ENCODE assay signal across 29 cellular contexts in the genomic region with DNA sequence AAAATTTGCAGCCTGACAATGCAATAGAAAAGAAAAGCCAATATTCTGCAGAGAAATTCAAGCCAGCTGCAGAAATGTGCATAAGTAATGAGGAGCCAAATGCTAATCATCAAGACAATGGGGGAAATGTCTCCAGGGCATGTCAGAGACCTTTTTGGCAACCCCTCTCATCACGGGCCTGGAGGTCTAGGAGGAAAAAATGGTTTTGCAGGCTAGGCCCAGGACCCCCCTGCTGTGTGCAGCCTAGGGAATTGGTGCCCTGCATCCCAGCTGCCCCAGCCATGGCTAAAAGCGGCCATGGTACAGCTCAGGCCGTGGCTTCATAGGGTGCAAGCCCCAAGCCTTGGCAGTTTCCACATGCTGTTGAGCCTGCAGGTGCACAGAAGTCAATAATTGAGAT.
"Had no signal": no experiment of that assay in that cellular context is flagged by ENCODE, and none has a peak within 500 bp of the region (broad histone marks: within the 10 kb centered on the region; RNA-seq: fewer than 3 reads in every experiment).

No MANE protein-coding gene starts in this region.

- H3K9me3 ChIP-seq: testis, thoracic aorta, thyroid gland, uterus, vagina had no signal

- H3K4me3 Mint-ChIP-seq: stimulated activated effector memory CD8-positive, alpha-beta T cell treated with anti-CD3 and anti-CD28 coated beads, Interleukin-12 subunit alpha, Interleukin-12 subunit beta, amount 100 ng/mL, for 72 hours; stimulated activated memory B cell treated with anti-CD40 and anti-IgM and Interleukin-4, amounts not matched to agents 10 μg/mL and 1 μg/mL and 100 μg/mL, for 72 hours; stimulated activated naive B cell treated with anti-CD40 and anti-IgM and Interleukin-4, amounts not matched to agents 10 μg/mL and 1 μg/mL and 100 μg/mL, for 72 hours; stimulated activated naive CD8-positive, alpha-beta T cell treated with anti-CD3 and anti-CD28 coated beads, Interleukin-15, amount 100 ng/mL, for 72 hours; stimulated activated naive CD8-positive, alpha-beta T cell treated with anti-CD3 and anti-CD28 coated beads, Interleukin-15, Interleukin-2, amounts not matched to agents 100 ng/mL and 50 ng/mL, for 24 hours; type B pancreatic cell had no signal

- H3K36me3 ChIP-seq: stomach, suprapubic skin, thoracic aorta, thyroid gland, tibial artery, tibial nerve, transverse colon, upper lobe of left lung, upper lobe of right lung, uterus, vagina had no signal

- H3K4me1 ChIP-seq: stomach, suprapubic skin, testis, thyroid gland, tibial nerve, transverse colon, upper lobe of left lung, upper lobe of right lung, uterus, vagina had no signal

- FAIRE-seq: urothelium cell line had no signal

- H3K27me3 ChIP-seq: stomach, suprapubic skin, testis, thyroid gland, tibial artery, tibial nerve, transverse colon, upper lobe of left lung, upper lobe of right lung, uterus, vagina had no signal

- DNase-seq: stimulated activated CD4-positive, alpha-beta T cell treated with anti-CD3 and anti-CD28 coated beads, Interleukin-2, amount 100 ng/mL, for 48 hours; stimulated activated CD4-positive, alpha-beta T cell treated with anti-CD3 and anti-CD28 coated beads, Interleukin-4, amount 100 ng/mL, for 1 hour; stimulated activated CD4-positive, alpha-beta T cell treated with anti-CD3 and anti-CD28 coated beads, Interleukin-4, amount 100 ng/mL, for 24 hours; stimulated activated CD4-positive, alpha-beta T cell treated with anti-CD3 and anti-CD28 coated beads, Interleukin-4, amount 100 ng/mL, for 4 hours; stimulated activated CD8-positive, alpha-beta memory T cell treated with anti-CD3 and anti-CD28 coated beads, Interleukin-4, amount 100 ng/mL, for 48 hours; stimulated activated naive B cell treated with anti-CD40 and anti-IgM and Interleukin-4, amounts not matched to agents 10 μg/mL and 1 μg/mL and 100 μg/mL, for 72 hours; stimulated activated naive CD4-positive, alpha-beta T cell; stimulated activated naive CD4-positive, alpha-beta T cell treated with Interleukin-2 at 50 U/mL for 16 hours; stimulated activated naive CD8-positive, alpha-beta T cell treated with anti-CD3 and anti-CD28 coated beads, Interleukin-15, amount 100 ng/mL, for 72 hours; stimulated activated naive CD8-positive, alpha-beta T cell treated with anti-CD3 and anti-CD28 coated beads, Interleukin-15, Interleukin-2, amounts not matched to agents 100 U/mL and 50 U/mL, for 24 hours; stomach; substantia nigra; testis; thyroid gland; tibial artery; transverse colon; trophoblast cell; upper lobe of left lung; upper lobe of right lung; uterus had no signal

- H3K4me1 Mint-ChIP-seq: stimulated activated effector memory CD8-positive, alpha-beta T cell treated with anti-CD3 and anti-CD28 coated beads, Interleukin-12 subunit alpha, Interleukin-12 subunit beta, amount 100 ng/mL, for 72 hours; stimulated activated memory B cell treated with anti-CD40 and anti-IgM and Interleukin-4, amounts not matched to agents 10 μg/mL and 1 μg/mL and 100 μg/mL, for 72 hours; stimulated activated naive B cell treated with anti-CD40 and anti-IgM and Interleukin-4, amounts not matched to agents 10 μg/mL and 1 μg/mL and 100 μg/mL, for 72 hours; stimulated activated naive CD8-positive, alpha-beta T cell treated with anti-CD3 and anti-CD28 coated beads, Interleukin-15, amount 100 ng/mL, for 72 hours had no signal

- H3K27me3 Mint-ChIP-seq: stimulated activated memory B cell treated with anti-CD40 and anti-IgM and Interleukin-4, amounts not matched to agents 10 μg/mL and 1 μg/mL and 100 μg/mL, for 72 hours; stimulated activated naive B cell treated with anti-CD40 and anti-IgM and Interleukin-4, amounts not matched to agents 10 μg/mL and 1 μg/mL and 100 μg/mL, for 72 hours; stimulated activated naive CD8-positive, alpha-beta T cell treated with anti-CD3 and anti-CD28 coated beads, Interleukin-15, amount 100 ng/mL, for 72 hours had no signal

- H3K36me3 Mint-ChIP-seq: stimulated activated effector memory CD8-positive, alpha-beta T cell treated with anti-CD3 and anti-CD28 coated beads, Interleukin-12 subunit alpha, Interleukin-12 subunit beta, amount 100 ng/mL, for 72 hours; type B pancreatic cell had no signal

- ATAC-seq: stimulated activated effector memory CD8-positive, alpha-beta T cell treated with anti-CD3 and anti-CD28 coated beads, Interleukin-12 subunit alpha, Interleukin-12 subunit beta, amount 100 ng/mL, for 72 hours; stimulated activated memory B cell treated with anti-CD40 and anti-IgM and Interleukin-4, amounts not matched to agents 10 μg/mL and 1 μg/mL and 100 μg/mL, for 72 hours; stimulated activated naive B cell treated with anti-CD40 and anti-IgM and Interleukin-4, amounts not matched to agents 10 μg/mL and 1 μg/mL and 100 μg/mL, for 72 hours; stimulated activated naive CD8-positive, alpha-beta T cell treated with anti-CD3 and anti-CD28 coated beads, Interleukin-15, amount 100 ng/mL, for 72 hours; stimulated activated naive CD8-positive, alpha-beta T cell treated with anti-CD3 and anti-CD28 coated beads, Interleukin-15, Interleukin-2, amounts not matched to agents 100 U/mL and 50 U/mL, for 24 hours; upper lobe of right lung had no signal

- H3K27ac Mint-ChIP-seq: stimulated activated effector memory CD8-positive, alpha-beta T cell treated with anti-CD3 and anti-CD28 coated beads, Interleukin-12 subunit alpha, Interleukin-12 subunit beta, amount 100 ng/mL, for 72 hours; stimulated activated memory B cell treated with anti-CD40 and anti-IgM and Interleukin-4, amounts not matched to agents 10 μg/mL and 1 μg/mL and 100 μg/mL, for 72 hours; stimulated activated naive B cell treated with anti-CD40 and anti-IgM and Interleukin-4, amounts not matched to agents 10 μg/mL and 1 μg/mL and 100 μg/mL, for 72 hours; stimulated activated naive CD8-positive, alpha-beta T cell treated with anti-CD3 and anti-CD28 coated beads, Interleukin-15, amount 100 ng/mL, for 72 hours; stimulated activated naive CD8-positive, alpha-beta T cell treated with anti-CD3 and anti-CD28 coated beads, Interleukin-15, Interleukin-2, amounts not matched to agents 100 ng/mL and 50 ng/mL, for 24 hours; type B pancreatic cell had no signal

- H3K27ac ChIP-seq: stomach, suprapubic skin, testis, thoracic aorta, thyroid gland, tibial artery, tibial nerve, transverse colon, upper lobe of left lung, upper lobe of right lung, uterus, vagina had no signal

- H3K4me3 ChIP-seq: stomach, suprapubic skin, testis, thoracic aorta, thyroid gland, tibial artery, tibial nerve, transverse colon, upper lobe of left lung, upper lobe of right lung, uterus, vagina had no signal
